In genomic region chr7:47875998-47876744, GRCh38 we compare ENCODE assay signal across 25 cellular contexts.
"Had no signal": no experiment of that assay in that cellular context is flagged by ENCODE, and none has a peak within 500 bp of the region (broad histone marks: within the 10 kb centered on the region; RNA-seq: fewer than 3 reads in every experiment).

No MANE protein-coding gene starts in this region.

- DNase-seq: activated CD4-positive, alpha-beta memory T cell treated with anti-CD3 and anti-CD28 coated beads for 36 hours; activated CD4-positive, alpha-beta T cell treated with anti-CD3 and anti-CD28 coated beads, Interleukin-2, amount 10 ng/mL, durations not matched to agents 24 days and 14 days; activated CD4-positive, CD25-positive, alpha-beta regulatory T cell treated with anti-CD3 and anti-CD28 coated beads, Interleukin-2, amount 50 U/mL, for 72 hours; activated CD8-positive, alpha-beta memory T cell treated with anti-CD3 and anti-CD28 coated beads, Interleukin-2, amount 50 U/mL, for 4 hours; activated effector memory CD4-positive, alpha-beta T cell treated with anti-CD3 and anti-CD28 coated beads, Interleukin-2, amount 50 U/mL, for 16 hours; activated naive CD4-positive, alpha-beta T cell treated with anti-CD3 and anti-CD28 coated beads for 36 hours; activated naive CD8-positive, alpha-beta T cell treated with anti-CD3 and anti-CD28 coated beads for 36 hours; activated T-cell treated with anti-CD3 and anti-CD28 coated beads, Interleukin-2, amount 50 U/mL, for 1 hour; aorta; body of pancreas; foreskin fibroblast; islet precursor cell; left colon; lower lobe of right lung; pancreas; psoas muscle; stimulated activated CD4-positive, alpha-beta T cell treated with anti-CD3 and anti-CD28 coated beads, Interleukin-15, amount 100 ng/mL, for 24 hours; stimulated activated CD4-positive, alpha-beta T cell treated with anti-CD3 and anti-CD28 coated beads, Interleukin-2, amount 100 ng/mL, for 24 hours; stimulated activated naive CD4-positive, alpha-beta T cell treated with Interleukin-2 at 50 U/mL for 16 hours; trophoblast cell; uterus had no signal

- H3K27me3 ChIP-seq: adrenal gland, body of pancreas, neutrophil, pancreas, uterus had no signal

- ATAC-seq: body of pancreas, left colon had no signal

- H3K9me3 ChIP-seq: adrenal gland, body of pancreas, lower lobe of right lung, neutrophil, pancreas, psoas muscle, thoracic aorta, uterus had no signal

- H3K36me3 ChIP-seq: adrenal gland, lower lobe of right lung, neutrophil, pancreas, thoracic aorta, uterus had no signal

- H3K4me3 ChIP-seq: adrenal gland, body of pancreas, lower lobe of right lung, pancreas, psoas muscle, thoracic aorta, uterus had no signal

- FAIRE-seq: endothelial cell of umbilical vein had no signal

- H3K27ac ChIP-seq: adrenal gland, body of pancreas, lower lobe of right lung, neutrophil, pancreas, psoas muscle, thoracic aorta, uterus had no signal

- H3K4me1 ChIP-seq: adrenal gland, body of pancreas, lower lobe of right lung, pancreas, psoas muscle, uterus had no signal
